Comparison of ENCODE assay signal across 9 cellular contexts in genomic region chr19:57813919-57814504, GRCh38. TPM values are rescaled to one million over a fixed set of nuclear protein-coding genes. Genes with fewer than 3 reads are reported as not detected.
DNase-seq lines count a peak whose midpoint lies in the region; FAIRE-seq and TF ChIP-seq lines count a peak whose summit lies in the region.
"Had no signal": no experiment of that assay in that cellular context is flagged by ENCODE, and none has a peak within 500 bp of the region (broad histone marks: within the 10 kb centered on the region; RNA-seq: fewer than 3 reads in every experiment).

No MANE protein-coding gene starts in this region.

- H3K27me3 ChIP-seq in A673 (replicated peaks; ENCODE audit: insufficient read depth, low read depth, low read length, poor library complexity) (no peaks in the 10 kb centered on the region), KMS-11 (ENCODE audit: insufficient read depth, low read depth) (no peaks in the 10 kb centered on the region), mononuclear cell (ENCODE audit: insufficient read depth, low read length) (no peaks in the 10 kb centered on the region)

- DNase-seq in A673 (ENCODE audit: low spot score) (no peak), chondrocyte (ENCODE audit: low spot score) (no peak), HTR-8/SVneo (ENCODE audit: insufficient read length, low spot score) (no peak), NCI-H2227 treated with DMSO at 0.1 percent for 48 hours (lab: John Stamatoyannopoulos, UW) (no peak), A172 (ENCODE audit: low spot score) (no peak), mucosa of gallbladder (ENCODE audit: low spot score) (no peak)

- peak overlapping the region; percentile 75 for H3K27ac ChIP-seq in A673 (ENCODE audit: low read depth, low read length, poor library complexity, severe bottlenecking)
- peak overlapping the region; percentile 23 for H3K27ac ChIP-seq in KMS-11

- H3K27ac Mint-ChIP-seq in chondrocyte (ENCODE audit: unreplicated experiment), result peak overlapping the region; percentile 87

- TF ChIP-seq CTCF in A673 (conservative IDR thresholded peaks at IDR 0.05; ENCODE audit: low read depth, low read length) (no peak), KMS-11 (conservative IDR thresholded peaks at IDR 0.05; ENCODE audit: low read depth, low read length) (no peak), chondrocyte (IDR thresholded peaks at IDR 0.05) (no peak)

- H2AFZ ChIP-seq in KMS-11 (ENCODE audit: low read depth), result peak overlapping the region; percentile 88

- no peaks in the 10 kb centered on the region for H4K20me1 ChIP-seq in KMS-11 (ENCODE audit: insufficient read depth)

- peak overlapping the region; percentile 94 for H3K4me3 Mint-ChIP-seq in chondrocyte (ENCODE audit: unreplicated experiment)

- H3K4me3 ChIP-seq in A673 (ENCODE audit: low read depth, low read length, poor library complexity, severe bottlenecking), result peak overlapping the region; percentile 95
- no peak overlapping the region for H3K4me3 ChIP-seq in KMS-11 (IDR thresholded peaks at IDR 0.05; ENCODE audit: insufficient read depth, low read depth, low read length)
- H3K4me3 ChIP-seq in mononuclear cell (ENCODE audit: low read length), result peak overlapping the region; percentile 59

- peaks cover 31% of the 10 kb centered on the region for H3K4me1 Mint-ChIP-seq in chondrocyte (ENCODE audit: low read depth)

- no peak for FAIRE-seq in HTR-8/SVneo (lab: Jason Lieb, UNC)
- FAIRE-seq: colon had no signal

- H3K4me2 ChIP-seq in KMS-11, result peak overlapping the region; percentile 85

- no peaks in the 10 kb centered on the region for H3K9me3 ChIP-seq in A673 (ENCODE audit: low read depth, low read length, poor library complexity, severe bottlenecking)
- no peaks in the 10 kb centered on the region for H3K9me3 ChIP-seq in mononuclear cell (ENCODE audit: low read depth, low read length)

- no peaks in the 10 kb centered on the region for H3K27me3 Mint-ChIP-seq in chondrocyte (ENCODE audit: low read depth)

- H3K36me3 ChIP-seq in A673 (ENCODE audit: insufficient read depth, low read length, poor library complexity, severe bottlenecking), result peaks cover 4% of the 10 kb centered on the region
- H3K36me3 ChIP-seq in KMS-11 (ENCODE audit: insufficient read depth), result no peaks in the 10 kb centered on the region; the same call in 1 of the 2 replicates

- peaks cover 13% of the 10 kb centered on the region; the same call in 1 of the 2 replicates for H3K79me2 ChIP-seq in KMS-11 (ENCODE audit: insufficient read depth, low read depth)

- POLR2A ChIA-PET in A673 (lab: Charles Lee; ENCODE audit: low non-redundant PET), result interaction anchor here (0.6 kb wide), 2 partner anchors 105 to 286 kb away, joined by 9 to 10 read pairs; no protein-coding TSS in a partner anchor

- peaks cover 10% of the 10 kb centered on the region for H3K36me3 Mint-ChIP-seq in chondrocyte (ENCODE audit: low read depth)

- intact Hi-C loops in A673 (cut with micrococcal nuclease; ENCODE audit: unreplicated experiment), result no loop called here

- BruUV-seq in A673 (replicated peaks; lab: Mats Ljungman, UMichigan), result TSS peak; percentile 47

- H3K4me1 ChIP-seq in A673 (ENCODE audit: insufficient read depth, low read length, poor library complexity, severe bottlenecking) (no peaks in the 10 kb centered on the region), KMS-11 (ENCODE audit: low read depth, poor library complexity, severe bottlenecking) (peaks cover 23% of the 10 kb centered on the region), mononuclear cell (ENCODE audit: insufficient read depth, low read length) (peaks cover 39% of the 10 kb centered on the region)

- CTCF ChIA-PET in A673 (lab: Charles Lee), result no interaction called here

- H3K9me3 Mint-ChIP-seq in chondrocyte (ENCODE audit: low read depth), result no peaks in the 10 kb centered on the region

- H3K9ac ChIP-seq in KMS-11, result peak overlapping the region; percentile 68

RNA-seq across cellular contexts. Expression of gene ZNF552, which starts 0.7 kb away (rescaled TPM):
- total RNA-seq in A673 (2021) (5.4 and 10.6 TPM in 2 replicates), chondrocyte (3.6 to 5.5 TPM (median 3.7 TPM) in 3 replicates), mononuclear cell (13.3 TPM), mucosa of gallbladder (47.0 TPM)
- total RNA-seq in A172 (2014; rRNA removed; shearing (Covaris generic)), result 4.6 and 11.6 TPM in 2 replicates

RNA-seq across cellular contexts. Expression of gene ZNF587B, which starts 16.1 kb away (rescaled TPM):
- total RNA-seq in A673 (2021) (17.3 and 20.0 TPM in 2 replicates), chondrocyte (6.9 to 14.5 TPM (median 8.0 TPM) in 3 replicates), mononuclear cell (25.5 TPM), mucosa of gallbladder (15.9 TPM)
- 22.9 and 26.6 TPM in 2 replicates for total RNA-seq in A172 (2014; rRNA removed; shearing (Covaris generic))

RNA-seq across cellular contexts. Expression of gene ZNF587, which starts 35.6 kb away (rescaled TPM):
- total RNA-seq in A673 (2021) (40.5 and 43.2 TPM in 2 replicates), chondrocyte (27.1 to 39.9 TPM (median 30.8 TPM) in 3 replicates), mononuclear cell (34.0 TPM), mucosa of gallbladder (60.0 TPM)
- 24.7 and 31.9 TPM in 2 replicates for total RNA-seq in A172 (2014; rRNA removed; shearing (Covaris generic))

RNA-seq across cellular contexts. Expression of gene ZNF586, which starts 44.5 kb away (rescaled TPM):
- total RNA-seq in A673 (2021) (18.2 and 19.5 TPM in 2 replicates), chondrocyte (9.8 to 14.7 TPM (median 10.7 TPM) in 3 replicates), mononuclear cell (56.8 TPM), mucosa of gallbladder (20.2 TPM)
- 18.9 and 24.6 TPM in 2 replicates for total RNA-seq in A172 (2014; rRNA removed; shearing (Covaris generic))
